Comparison of ENCODE assay signal across 17 cellular contexts in genomic region chr2:21452678-21453077, GRCh38.
DNase-seq lines count a peak whose midpoint lies in the region; ATAC-seq and TF ChIP-seq lines count a peak whose summit lies in the region.
"Had no signal": no experiment of that assay in that cellular context is flagged by ENCODE, and none has a peak within 500 bp of the region (broad histone marks: within the 10 kb centered on the region; RNA-seq: fewer than 3 reads in every experiment).

No MANE protein-coding gene starts in this region.

- H2AFZ ChIP-seq in SK-N-SH (ENCODE audit: low read depth): no peak overlapping the region

- no peaks in the 10 kb centered on the region for H3K27me3 ChIP-seq in SK-N-SH (ENCODE audit: insufficient read depth)
- H3K27me3 ChIP-seq: MG63 had no signal

- no peak for TF ChIP-seq RAD21 in SK-N-SH (IDR thresholded peaks at IDR 0.05; ENCODE audit: low read length)

- 0 out of 2 replicates have a peak, but pooled peaks cover 4% of the 10 kb centered on the region for H3K9me3 ChIP-seq in SK-N-SH
- H3K9me3 ChIP-seq: MG63 had no signal

- H4K20me1 ChIP-seq in SK-N-SH (ENCODE audit: insufficient read depth): no peaks in the 10 kb centered on the region

- no peaks in the 10 kb centered on the region for H3K9me2 ChIP-seq in SK-N-SH

- no peak overlapping the region for H3K27ac Mint-ChIP-seq in activated CD4-positive, alpha-beta T cell treated with anti-CD3 and anti-CD28 coated beads, Interleukin-2, amount 10 ng/mL, durations not matched to agents 7 days and 5 days
- H3K27ac Mint-ChIP-seq: CD8-positive, alpha-beta T cell had no signal

- no peak overlapping the region for H3K4me2 ChIP-seq in SK-N-SH
- H3K4me2 ChIP-seq: KMS-11 had no signal

- 6% methylated on average over 5 of the region's 5 CpGs for WGBS in SK-N-SH (ENCODE audit: low lambda C conversion rate)

- no peaks in the 10 kb centered on the region for H3K79me2 ChIP-seq in SK-N-SH (ENCODE audit: insufficient read depth)

- no peak overlapping the region for H3K4me3 ChIP-seq in SK-N-SH (ENCODE audit: low read depth in 2 of 2, low read length in 1 of 2)
- H3K4me3 ChIP-seq: MG63 had no signal

- no peaks in the 10 kb centered on the region for H3K36me3 Mint-ChIP-seq in activated CD4-positive, alpha-beta T cell treated with anti-CD3 and anti-CD28 coated beads, Interleukin-2, amount 10 ng/mL, durations not matched to agents 7 days and 5 days (ENCODE audit: low read depth)
- H3K36me3 Mint-ChIP-seq: CD8-positive, alpha-beta T cell had no signal

- peaks cover 2% of the 10 kb centered on the region for H3K9me3 Mint-ChIP-seq in activated CD4-positive, alpha-beta T cell treated with anti-CD3 and anti-CD28 coated beads, Interleukin-2, amount 10 ng/mL, durations not matched to agents 7 days and 5 days
- H3K9me3 Mint-ChIP-seq: CD8-positive, alpha-beta T cell had no signal

- H3K4me3 Mint-ChIP-seq in activated CD4-positive, alpha-beta T cell treated with anti-CD3 and anti-CD28 coated beads, Interleukin-2, amount 10 ng/mL, durations not matched to agents 7 days and 5 days: no peak overlapping the region
- H3K4me3 Mint-ChIP-seq: CD8-positive, alpha-beta T cell had no signal

- H3K9ac ChIP-seq in SK-N-SH: no peak overlapping the region
- H3K9ac ChIP-seq: KMS-11 had no signal

- no peaks in the 10 kb centered on the region for H3K4me1 Mint-ChIP-seq in activated CD4-positive, alpha-beta T cell treated with anti-CD3 and anti-CD28 coated beads, Interleukin-2, amount 10 ng/mL, durations not matched to agents 7 days and 5 days

- no peaks in the 10 kb centered on the region for H3K36me3 ChIP-seq in SK-N-SH (replicated peaks in 1 of 2; ENCODE audit: control insufficient read depth in 1 of 2, insufficient read depth in 2 of 2, low read length in 1 of 2)
- H3K36me3 ChIP-seq: MG63 had no signal

- no peak for TF ChIP-seq CTCF in SK-N-SH (IDR thresholded peaks at IDR 0.05)

- no peaks in the 10 kb centered on the region for H3K27me3 Mint-ChIP-seq in activated CD4-positive, alpha-beta T cell treated with anti-CD3 and anti-CD28 coated beads, Interleukin-2, amount 10 ng/mL, durations not matched to agents 7 days and 5 days

- peak; percentile 20 for DNase-seq in ELF-1 (ENCODE audit: low read depth, low spot score)
- DNase-seq in NCI-H128 (lab: John Stamatoyannopoulos, UW; ENCODE audit: unreplicated experiment): peak; percentile 17
- DNase-seq in SK-N-SH: peak; percentile 33
- peak; percentile 35 for DNase-seq in iPS-NIHi7 (ENCODE audit: extremely low spot score)
- no peak for DNase-seq in central memory CD4-positive, alpha-beta T cell
- DNase-seq in activated CD4-positive, alpha-beta T cell treated with anti-CD3 and anti-CD28 coated beads, Interleukin-2, amount 10 ng/mL, durations not matched to agents 7 days and 5 days: no peak
- DNase-seq: ACHN; CD8-positive, alpha-beta T cell; GOT3; MG63; NCI-H2029 treated with DMSO at 0.1 percent for 48 hours; NCI-H2227 treated with DMSO at 0.1 percent for 48 hours; NCI-H774; SIG-M5 had no signal

- no peak for TF ChIP-seq EP300 in SK-N-SH (IDR thresholded peaks at IDR 0.05; ENCODE audit: borderline replicate concordance in 1 of 2, low read depth in 1 of 2, low read length in 1 of 2)

- POLR2A ChIA-PET in SK-N-SH (lab: Yijun Ruan, JAX): no interaction called here
- POLR2A ChIA-PET in activated CD4-positive, alpha-beta T cell treated with anti-CD3 and anti-CD28 coated beads, Interleukin-2, amount 10 ng/mL, durations not matched to agents 7 days and 5 days (lab: Charles Lee): no interaction called here

- peak overlapping the region in 1 of 2 experiments; percentile 89; a peak in 2 of 4 replicates for H3K27ac ChIP-seq in SK-N-SH (ENCODE audit: low read depth in 2 of 2, low read length in 1 of 2)
- H3K27ac ChIP-seq: HL-60, KMS-11 had no signal

- H3F3A ChIP-seq in SK-N-SH (replicated peaks; ENCODE audit: insufficient read depth): no peaks in the 10 kb centered on the region

- H3K4me1 ChIP-seq in SK-N-SH (ENCODE audit: control insufficient read depth in 1 of 2, insufficient read depth in 2 of 2, low read depth in 1 of 2, low read length in 1 of 2): peaks cover 0 to 19% of the 10 kb centered on the region in 2 experiments; a peak in 2 of 4 replicates

- ATAC-seq in HG03039 (IDR thresholded peaks at IDR 0.05; ENCODE audit: unreplicated experiment): no peak
- ATAC-seq: CD8-positive, alpha-beta T cell had no signal

- CTCF ChIA-PET in SK-N-SH (lab: Yijun Ruan, JAX): interaction anchor here (0.6 to 1.2 kb wide), 2 partner anchors 8 to 1680 kb away, joined by 3 read pairs; no protein-coding TSS in a partner anchor
- CTCF ChIA-PET in activated CD4-positive, alpha-beta T cell treated with anti-CD3 and anti-CD28 coated beads, Interleukin-2, amount 10 ng/mL, durations not matched to agents 7 days and 5 days (lab: Charles Lee): no interaction called here

TF ChIP-seq in SK-N-SH, 30 proteins besides CTCF, POLR2A, EP300 and RAD21:
- TF ChIP-seq CHD2 (IDR thresholded peaks at IDR 0.05; ENCODE audit: low read length, partially characterized antibody): no peak
- no peak for TF ChIP-seq NRF1 (IDR thresholded peaks at IDR 0.05; ENCODE audit: low read depth, low read length)
- no peak for TF ChIP-seq EZH2phosphoT487 (IDR thresholded peaks at IDR 0.05; ENCODE audit: borderline replicate concordance, low read depth)
- no peak for TF ChIP-seq IRF3 (IDR thresholded peaks at IDR 0.05; ENCODE audit: low read depth, low read length)
- no peak for TF ChIP-seq ELF1 (IDR thresholded peaks at IDR 0.05)
- TF ChIP-seq USF2 (IDR thresholded peaks at IDR 0.05; ENCODE audit: borderline replicate concordance, low read depth, low read length): no peak
- no peak for TF ChIP-seq MAX (IDR thresholded peaks at IDR 0.05; ENCODE audit: low read depth)
- TF ChIP-seq GATA2 (CRISPR knock-in tag; IDR thresholded peaks at IDR 0.05): no peak
- TF ChIP-seq USF1 (IDR thresholded peaks at IDR 0.05; ENCODE audit: borderline replicate concordance, low read depth): no peak
- TF ChIP-seq JUND (IDR thresholded peaks at IDR 0.05): no peak
- TF ChIP-seq NFIC (IDR thresholded peaks at IDR 0.05; ENCODE audit: borderline replicate concordance): no peak
- no peak for TF ChIP-seq REST (IDR thresholded peaks at IDR 0.05; ENCODE audit: low read depth, low read length)

Comparison
In these comparisons a context has a peak if more than half of its experiments do, and no peak if none do; other contexts are left out.
1. DNase-seq: peak in ELF-1 (single experiment), NCI-H128 (single experiment), SK-N-SH (single experiment) and iPS-NIHi7 (single experiment); none in central memory CD4-positive, alpha-beta T cell (single experiment) and activated CD4-positive, alpha-beta T cell treated with anti-CD3 and anti-CD28 coated beads, Interleukin-2, amount 10 ng/mL, durations not matched to agents 7 days and 5 days (single experiment).